In genomic region chr3:176568189-176568588, GRCh38 we compare ENCODE assay signal across 6 cellular contexts.
"Had no signal": no experiment of that assay in that cellular context is flagged by ENCODE, and none has a peak within 500 bp of the region (broad histone marks: within the 10 kb centered on the region; RNA-seq: fewer than 3 reads in every experiment).

No MANE protein-coding gene starts in this region.

- DNase-seq: H9, HCEC 1CT had no signal

- H2AFZ ChIP-seq: GM23338 had no signal

- FAIRE-seq: H1, H54, HTR-8/SVneo had no signal

- H3K4me2 ChIP-seq: GM23338 had no signal

- ATAC-seq: GM23338 had no signal

- H3K4me3 ChIP-seq: GM23338 had no signal
